In genomic region chr17:73163043-73163442, GRCh38 we compare ENCODE assay signal across 1 cellular context.
TF ChIP-seq lines count a peak whose summit lies in the region.

No MANE protein-coding gene starts in this region.

TF ChIP-seq in Ishikawa, 13 proteins besides CTCF, POLR2A, EP300 and RAD21 (continued from another document):
- TF ChIP-seq REST (IDR thresholded peaks at IDR 0.05; ENCODE audit: low read depth) = no peak
- no peak for TF ChIP-seq YY1 (IDR thresholded peaks at IDR 0.05; ENCODE audit: low read depth)
- TF ChIP-seq EGR1 (IDR thresholded peaks at IDR 0.05) = no peak
- no peak for TF ChIP-seq ZBTB7A (IDR thresholded peaks at IDR 0.05; ENCODE audit: low read depth)
- TF ChIP-seq NFIC (IDR thresholded peaks at IDR 0.05) = no peak
- 0 out of 2 replicates have a peak, but pooled peaks have one; percentile 51 for TF ChIP-seq USF1 (IDR thresholded peaks at IDR 0.05)
- TF ChIP-seq TAF1 (IDR thresholded peaks at IDR 0.05; ENCODE audit: low read depth) = no peak
- TF ChIP-seq TEAD4 (IDR thresholded peaks at IDR 0.05) = no peak
- TF ChIP-seq CREB1 (IDR thresholded peaks at IDR 0.05; ENCODE audit: low read depth) = no peak
- TF ChIP-seq TCF12 (IDR thresholded peaks at IDR 0.05; ENCODE audit: low read depth) = no peak
- TF ChIP-seq FOXM1 (IDR thresholded peaks at IDR 0.05; ENCODE audit: borderline replicate concordance, low read depth) = no peak
- TF ChIP-seq CEBPB (IDR thresholded peaks at IDR 0.05) = no peak
